Comparison of ENCODE assay signal across 12 cellular contexts in genomic region chr1:183568176-183569041, GRCh38. TPM values are rescaled to one million over a fixed set of nuclear protein-coding genes. Genes with fewer than 3 reads are reported as not detected.
DNase-seq lines count a peak whose midpoint lies in the region; ATAC-seq and TF ChIP-seq lines count a peak whose summit lies in the region.
"Had no signal": no experiment of that assay in that cellular context is flagged by ENCODE, and none has a peak within 500 bp of the region (broad histone marks: within the 10 kb centered on the region; RNA-seq: fewer than 3 reads in every experiment).

No MANE protein-coding gene starts in this region.

- H3K27ac ChIP-seq in osteoblast (ENCODE audit: low read depth, low read length), result no peak overlapping the region
- H3K27ac ChIP-seq: suprapubic skin had no signal

- TF ChIP-seq CTCF in WTC11 (IDR thresholded peaks at IDR 0.05) (no peak), osteoblast (IDR thresholded peaks at IDR 0.05; ENCODE audit: extremely low read depth, low read depth, low read length) (no peak)

- no peak overlapping the region for H3K4me2 ChIP-seq in osteoblast (ENCODE audit: insufficient read depth, low read length)

- H4K20me1 ChIP-seq in osteoblast (ENCODE audit: insufficient read depth, low read length), result no peaks in the 10 kb centered on the region

- peaks cover 21% of the 10 kb centered on the region for H3K4me1 ChIP-seq in osteoblast (ENCODE audit: insufficient read depth, low read length)
- H3K4me1 ChIP-seq: suprapubic skin had no signal

- no peaks in the 10 kb centered on the region for H3K79me2 ChIP-seq in osteoblast (ENCODE audit: insufficient read depth, low read length)

- H2AFZ ChIP-seq in osteoblast (ENCODE audit: low read length), result no peak overlapping the region

- H3K27me3 ChIP-seq in osteoblast (ENCODE audit: insufficient read depth, low read length), result no peaks in the 10 kb centered on the region
- H3K27me3 ChIP-seq: suprapubic skin had no signal

- no peaks in the 10 kb centered on the region for H3K9me3 Mint-ChIP-seq in T-helper 1 cell treated with Interleukin-12 subunit alpha and Interleukin-12 subunit beta and Interleukin-4 antibody, amounts not matched to agents 30 μg/mL and 1 μg/mL, for 36 hours
- H3K9me3 Mint-ChIP-seq in WTC11, result no peaks in the 10 kb centered on the region
- no peaks in the 10 kb centered on the region for H3K9me3 Mint-ChIP-seq in stimulated activated memory B cell treated with anti-CD40 and anti-IgM and Interleukin-4, amounts not matched to agents 10 μg/mL and 1 μg/mL and 100 μg/mL, for 72 hours
- H3K9me3 Mint-ChIP-seq: brain had no signal

- H3K9me3 ChIP-seq in osteoblast (ENCODE audit: low read depth, low read length), result no peaks in the 10 kb centered on the region
- H3K9me3 ChIP-seq: suprapubic skin had no signal

- peak overlapping the region; percentile 36 for H3K27ac Mint-ChIP-seq in T-helper 1 cell treated with Interleukin-12 subunit alpha and Interleukin-12 subunit beta and Interleukin-4 antibody, amounts not matched to agents 30 μg/mL and 1 μg/mL, for 36 hours
- H3K27ac Mint-ChIP-seq in WTC11, result peak overlapping the region; percentile 13; the same call in 1 of the 2 replicates
- H3K27ac Mint-ChIP-seq in stimulated activated memory B cell treated with anti-CD40 and anti-IgM and Interleukin-4, amounts not matched to agents 10 μg/mL and 1 μg/mL and 100 μg/mL, for 72 hours, result peak overlapping the region; percentile 81
- H3K27ac Mint-ChIP-seq: brain had no signal

- CTCF ChIA-PET in WTC11 (lab: Charles Lee), result no interaction called here

- no peak overlapping the region for H3K4me3 ChIP-seq in osteoblast (ENCODE audit: insufficient read depth, low read length)
- H3K4me3 ChIP-seq: suprapubic skin had no signal

- H3K27me3 Mint-ChIP-seq in T-helper 1 cell treated with Interleukin-12 subunit alpha and Interleukin-12 subunit beta and Interleukin-4 antibody, amounts not matched to agents 30 μg/mL and 1 μg/mL, for 36 hours (ENCODE audit: low read depth), result no peaks in the 10 kb centered on the region
- H3K27me3 Mint-ChIP-seq in WTC11 (ENCODE audit: low read depth), result no peaks in the 10 kb centered on the region
- H3K27me3 Mint-ChIP-seq in stimulated activated memory B cell treated with anti-CD40 and anti-IgM and Interleukin-4, amounts not matched to agents 10 μg/mL and 1 μg/mL and 100 μg/mL, for 72 hours, result no peaks in the 10 kb centered on the region

- no peaks in the 10 kb centered on the region for H3K36me3 ChIP-seq in osteoblast (ENCODE audit: insufficient read depth, low read length)
- H3K36me3 ChIP-seq: suprapubic skin had no signal

- POLR2A ChIA-PET in WTC11 (lab: Charles Lee), result no interaction called here

- peaks cover 14% of the 10 kb centered on the region for H3K4me1 Mint-ChIP-seq in T-helper 1 cell treated with Interleukin-12 subunit alpha and Interleukin-12 subunit beta and Interleukin-4 antibody, amounts not matched to agents 30 μg/mL and 1 μg/mL, for 36 hours (ENCODE audit: low read depth)
- no peaks in the 10 kb centered on the region for H3K4me1 Mint-ChIP-seq in WTC11
- peaks cover 41% of the 10 kb centered on the region for H3K4me1 Mint-ChIP-seq in stimulated activated memory B cell treated with anti-CD40 and anti-IgM and Interleukin-4, amounts not matched to agents 10 μg/mL and 1 μg/mL and 100 μg/mL, for 72 hours

- DNase-seq in T-helper 1 cell (no peak), WTC11 (ENCODE audit: low spot score) (no peak), kidney glomerular epithelial cell (lab: John Stamatoyannopoulos, UW) (peak; percentile 62), osteoblast (ENCODE audit: insufficient read length, low spot score, missing footprints) (no peak)
- DNase-seq: stimulated activated CD4-positive, alpha-beta T cell treated with anti-CD3 and anti-CD28 coated beads, Interleukin-2, amount 100 ng/mL, for 24 hours had no signal

- ATAC-seq in WTC11 (no peak), HG03139 (IDR thresholded peaks at IDR 0.05; ENCODE audit: unreplicated experiment) (no peak), HG03045 (IDR thresholded peaks at IDR 0.05; ENCODE audit: unreplicated experiment) (no peak)
- no peak for ATAC-seq in stimulated activated memory B cell treated with anti-CD40 and anti-IgM and Interleukin-4, amounts not matched to agents 10 μg/mL and 1 μg/mL and 100 μg/mL, for 72 hours

- peaks cover 37% of the 10 kb centered on the region for H3K36me3 Mint-ChIP-seq in T-helper 1 cell treated with Interleukin-12 subunit alpha and Interleukin-12 subunit beta and Interleukin-4 antibody, amounts not matched to agents 30 μg/mL and 1 μg/mL, for 36 hours (ENCODE audit: low read depth)
- H3K36me3 Mint-ChIP-seq in WTC11, result no peaks in the 10 kb centered on the region
- peaks cover 78% of the 10 kb centered on the region for H3K36me3 Mint-ChIP-seq in stimulated activated memory B cell treated with anti-CD40 and anti-IgM and Interleukin-4, amounts not matched to agents 10 μg/mL and 1 μg/mL and 100 μg/mL, for 72 hours
- H3K36me3 Mint-ChIP-seq: brain had no signal

- no peak overlapping the region for H3K4me3 Mint-ChIP-seq in T-helper 1 cell treated with Interleukin-12 subunit alpha and Interleukin-12 subunit beta and Interleukin-4 antibody, amounts not matched to agents 30 μg/mL and 1 μg/mL, for 36 hours
- no peak overlapping the region for H3K4me3 Mint-ChIP-seq in WTC11
- H3K4me3 Mint-ChIP-seq in stimulated activated memory B cell treated with anti-CD40 and anti-IgM and Interleukin-4, amounts not matched to agents 10 μg/mL and 1 μg/mL and 100 μg/mL, for 72 hours, result no peak overlapping the region
- H3K4me3 Mint-ChIP-seq: brain had no signal

TF ChIP-seq in WTC11, 78 proteins besides CTCF, POLR2A, EP300 and RAD21:
- no peak for TF ChIP-seq GRHL2 (CRISPR knock-in tag; IDR thresholded peaks at IDR 0.05; ENCODE audit: insufficient replicate concordance, severe bottlenecking)

RNA-seq across cellular contexts. Expression of gene NCF2, which starts 21.9 kb away (rescaled TPM):
- total RNA-seq in WTC11 (2021), result 0.25 to 0.52 TPM (median 0.41 TPM) in 3 replicates
- total RNA-seq in osteoblast, result 0.88 and 2.2 TPM in 2 replicates
- total RNA-seq: A673 had no signal

Comparison
In these comparisons a context has a peak if more than half of its experiments do, and no peak if none do; other contexts are left out.
1. H3K27ac Mint-ChIP-seq: peak in every context shown above with its lines; median percentile 81 in stimulated activated memory B cell treated with anti-CD40 and anti-IgM and Interleukin-4, amounts not matched to agents 10 μg/mL and 1 μg/mL and 100 μg/mL, for 72 hours; 36 in T-helper 1 cell treated with Interleukin-12 subunit alpha and Interleukin-12 subunit beta and Interleukin-4 antibody, amounts not matched to agents 30 μg/mL and 1 μg/mL, for 36 hours; 13 in WTC11.